Comparison of ENCODE assay signal across 25 cellular contexts in the genomic region with DNA sequence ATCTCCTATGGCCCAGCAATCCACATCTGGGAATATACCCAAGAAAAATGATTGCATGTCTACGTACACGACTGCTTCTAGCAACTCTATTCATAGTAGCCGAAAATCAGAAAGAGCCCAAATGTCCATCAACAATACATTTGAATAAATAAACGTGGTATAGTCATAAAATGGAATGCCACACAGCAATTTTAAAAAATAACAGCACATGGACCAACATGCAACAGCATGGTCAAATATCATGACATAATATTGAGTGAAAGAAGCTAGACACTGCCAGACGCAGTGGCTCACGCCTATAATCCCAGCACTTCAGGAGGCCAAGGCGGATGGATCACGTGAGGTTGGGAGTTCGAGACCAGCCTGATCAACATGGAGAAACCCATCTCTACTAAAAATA. TPM values are rescaled to one million over a fixed set of nuclear protein-coding genes. Genes with fewer than 3 reads are reported as not detected.
"Had no signal": no experiment of that assay in that cellular context is flagged by ENCODE, and none has a peak within 500 bp of the region (broad histone marks: within the 10 kb centered on the region; RNA-seq: fewer than 3 reads in every experiment).

No MANE protein-coding gene starts in this region.

- H3K36me3 Mint-ChIP-seq: activated CD4-positive, alpha-beta memory T cell treated with anti-CD3 and anti-CD28 coated beads for 36 hours; brain had no signal

- DNase-seq: activated CD4-positive, alpha-beta memory T cell treated with anti-CD3 and anti-CD28 coated beads for 36 hours; activated CD4-positive, alpha-beta T cell treated with anti-CD3 and anti-CD28 coated beads for 4 hours; activated CD8-positive, alpha-beta memory T cell treated with anti-CD3 and anti-CD28 coated beads for 24 hours; activated effector memory CD4-positive, alpha-beta T cell treated with anti-CD3 and anti-CD28 coated beads, Interleukin-2, amount 50 U/mL, for 16 hours; activated naive CD8-positive, alpha-beta T cell treated with anti-CD3 and anti-CD28 coated beads, Interleukin-2, amount 50 U/mL, for 24 hours; activated T-cell treated with anti-CD3 and anti-CD28 coated beads, Interleukin-2, amount 50 U/mL, for 4 hours; amniotic stem cell; KG1; NCI-H1092; NCI-H1417; NCI-H1930; NCI-H2171; NCI-H2227 treated with DMSO at 0.1 percent for 48 hours; NCI-H446 treated with DMSO at 0.1 percent for 48 hours; NCI-H526; NCI-H774; SIG-M5; T-helper 2 cell; T1000 had no signal

- H3K4me3 Mint-ChIP-seq: activated CD4-positive, alpha-beta memory T cell treated with anti-CD3 and anti-CD28 coated beads for 36 hours; activated naive CD4-positive, alpha-beta T cell treated with anti-CD3 and anti-CD28 coated beads for 36 hours; activated naive CD8-positive, alpha-beta T cell treated with anti-CD3 and anti-CD28 coated beads, Interleukin-2, amount 50 U/mL, for 24 hours; activated T-cell treated with anti-CD3 and anti-CD28 coated beads, Interleukin-2, amount 50 U/mL, for 4 hours; brain had no signal

- H3K9me3 Mint-ChIP-seq: activated CD4-positive, alpha-beta memory T cell treated with anti-CD3 and anti-CD28 coated beads for 36 hours; activated naive CD4-positive, alpha-beta T cell treated with anti-CD3 and anti-CD28 coated beads for 36 hours; activated naive CD8-positive, alpha-beta T cell treated with anti-CD3 and anti-CD28 coated beads, Interleukin-2, amount 50 U/mL, for 24 hours; activated T-cell treated with anti-CD3 and anti-CD28 coated beads, Interleukin-2, amount 50 U/mL, for 4 hours had no signal

- H3K27me3 Mint-ChIP-seq: activated CD4-positive, alpha-beta memory T cell treated with anti-CD3 and anti-CD28 coated beads for 36 hours; activated naive CD8-positive, alpha-beta T cell treated with anti-CD3 and anti-CD28 coated beads, Interleukin-2, amount 50 U/mL, for 24 hours had no signal

- H3K27ac Mint-ChIP-seq: activated CD4-positive, alpha-beta memory T cell treated with anti-CD3 and anti-CD28 coated beads for 36 hours; activated naive CD4-positive, alpha-beta T cell treated with anti-CD3 and anti-CD28 coated beads for 36 hours; activated naive CD8-positive, alpha-beta T cell treated with anti-CD3 and anti-CD28 coated beads, Interleukin-2, amount 50 U/mL, for 24 hours; brain had no signal

- ATAC-seq: activated naive CD8-positive, alpha-beta T cell treated with anti-CD3 and anti-CD28 coated beads, Interleukin-2, amount 50 U/mL, for 24 hours; activated T-cell treated with anti-CD3 and anti-CD28 coated beads, Interleukin-2, amount 50 U/mL, for 4 hours had no signal

RNA-seq across cellular contexts. Expression of a gene that starts 16.3 kb away (rescaled TPM):
- total RNA-seq: activated CD4-positive, alpha-beta memory T cell treated with anti-CD3 and anti-CD28 coated beads for 36 hours; activated naive CD4-positive, alpha-beta T cell treated with anti-CD3 and anti-CD28 coated beads for 36 hours; activated T-cell treated with anti-CD3 and anti-CD28 coated beads, Interleukin-2, amount 50 U/mL, for 4 hours; ascending aorta; LHCN-M2; M059J; PC-9 had no signal

RNA-seq across cellular contexts. Expression of a gene that starts 34.4 kb away (rescaled TPM):
- total RNA-seq: ascending aorta had no signal
